ENCODE assay signal across 20 cellular contexts in the genomic region with DNA sequence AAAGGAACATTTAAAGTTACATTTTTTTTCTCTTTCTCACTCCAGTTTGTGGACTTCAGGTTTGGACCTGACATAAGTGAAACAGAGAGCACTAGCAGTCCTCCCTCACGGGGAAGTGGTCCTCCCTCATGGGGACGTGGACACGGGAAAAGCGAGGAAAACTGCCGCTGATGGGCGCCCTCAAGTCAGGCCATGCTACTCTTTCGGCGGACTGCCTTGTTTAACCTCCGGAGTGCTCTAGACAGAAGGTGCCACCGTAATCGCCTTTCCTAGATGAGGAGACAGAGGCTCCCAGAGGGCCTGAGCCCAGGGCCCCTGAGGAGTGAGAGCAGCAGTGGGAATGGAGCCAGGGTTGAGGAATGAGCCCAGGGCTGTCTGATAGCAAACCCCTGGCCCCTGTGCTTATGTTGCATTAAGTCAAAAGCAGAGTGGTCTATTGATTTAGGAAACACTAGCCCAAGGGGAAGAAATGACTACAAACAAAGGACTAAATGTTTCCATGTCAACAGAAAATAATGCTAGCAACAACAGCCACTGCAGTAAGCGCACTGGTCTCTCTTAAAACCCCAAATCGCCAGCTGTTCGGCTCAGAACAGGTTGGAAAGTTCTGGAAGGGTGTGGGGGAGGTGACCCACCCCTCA.
DNase-seq lines count a peak whose midpoint lies in the region; ATAC-seq, FAIRE-seq and TF ChIP-seq lines count a peak whose summit lies in the region.
"Had no signal": no experiment of that assay in that cellular context is flagged by ENCODE, and none has a peak within 500 bp of the region (broad histone marks: within the 10 kb centered on the region; RNA-seq: fewer than 3 reads in every experiment).

No MANE protein-coding gene starts in this region.

- no peak for ATAC-seq in HG03565 (IDR thresholded peaks at IDR 0.05; ENCODE audit: unreplicated experiment)
- no peak for ATAC-seq in HG03457 (IDR thresholded peaks at IDR 0.05; ENCODE audit: unreplicated experiment)
- ATAC-seq: activated CD8-positive, alpha-beta T cell treated with anti-CD3 and anti-CD28 coated beads for 36 hours; foreskin keratinocyte; T-helper 17 cell had no signal

- no peak for FAIRE-seq in D721Med (lab: Jason Lieb, UNC)
- FAIRE-seq: endothelial cell of umbilical vein, GM12891 had no signal

- intact Hi-C loops in posterior vena cava (cut with DNase I), result no loop called here

- no peak for TF ChIP-seq CTCF in D721Med (IDR thresholded peaks at IDR 0.05; ENCODE audit: insufficient read depth, missing control alignments)

- DNase-seq in D721Med (ENCODE audit: insufficient read length, low spot score) (peak; percentile 80), NCI-H2171 treated with DMSO at 0.1 percent for 48 hours (lab: John Stamatoyannopoulos, UW) (peak; percentile 56), fibroblast of gingiva (ENCODE audit: low read depth) (peak; percentile 43), posterior vena cava (ENCODE audit: low spot score) (peak; percentile 74), COR-L47 (lab: John Stamatoyannopoulos, UW) (no peak), occipital lobe (lab: John Stamatoyannopoulos, UW) (no peak)
- DNase-seq: activated CD8-positive, alpha-beta T cell treated with anti-CD3 and anti-CD28 coated beads for 36 hours; activated naive CD4-positive, alpha-beta T cell treated with anti-CD3 and anti-CD28 coated beads, Interleukin-2, amount 50 U/mL, for 16 hours; activated T-cell treated with anti-CD3 and anti-CD28 coated beads, Interleukin-2, amount 50 U/mL, for 48 hours; colonic mucosa; foreskin keratinocyte; HFFc6; kidney glomerular epithelial cell; MM.1S; SHP77 had no signal

Comparison
In these comparisons a context has a peak if more than half of its experiments do, and no peak if none do; other contexts are left out.
1. DNase-seq: peak in D721Med (single experiment), NCI-H2171 treated with DMSO at 0.1 percent for 48 hours (single experiment), fibroblast of gingiva (single experiment) and posterior vena cava (single experiment); none in COR-L47 (single experiment) and occipital lobe (single experiment).